1 cellular context compared by ENCODE assay signal in the genomic region with DNA sequence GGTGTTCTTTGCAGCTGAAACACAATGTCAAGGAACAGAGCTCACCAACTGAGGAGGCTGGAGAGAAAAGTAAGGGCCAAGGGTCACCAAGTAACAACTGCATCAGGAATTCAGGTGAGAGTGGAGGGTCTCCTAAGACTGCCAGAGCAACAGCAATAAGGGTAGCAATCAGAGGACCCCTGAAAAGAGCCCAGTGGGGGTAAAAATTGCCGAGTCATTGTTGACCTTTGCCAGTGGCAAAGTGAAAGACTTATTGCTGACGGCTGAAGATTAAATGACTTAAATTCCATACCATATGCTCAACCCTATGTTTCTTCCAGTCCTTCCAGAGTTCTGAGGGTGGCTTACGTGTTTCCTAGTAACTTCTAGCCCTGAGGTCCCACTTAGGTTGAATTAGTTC.
TF ChIP-seq lines count a peak whose summit lies in the region.

No MANE protein-coding gene starts in this region.

TF ChIP-seq in GM23338, 12 proteins besides CTCF, POLR2A, EP300 and RAD21 (continued from another document):
- TF ChIP-seq, protein P1, sequence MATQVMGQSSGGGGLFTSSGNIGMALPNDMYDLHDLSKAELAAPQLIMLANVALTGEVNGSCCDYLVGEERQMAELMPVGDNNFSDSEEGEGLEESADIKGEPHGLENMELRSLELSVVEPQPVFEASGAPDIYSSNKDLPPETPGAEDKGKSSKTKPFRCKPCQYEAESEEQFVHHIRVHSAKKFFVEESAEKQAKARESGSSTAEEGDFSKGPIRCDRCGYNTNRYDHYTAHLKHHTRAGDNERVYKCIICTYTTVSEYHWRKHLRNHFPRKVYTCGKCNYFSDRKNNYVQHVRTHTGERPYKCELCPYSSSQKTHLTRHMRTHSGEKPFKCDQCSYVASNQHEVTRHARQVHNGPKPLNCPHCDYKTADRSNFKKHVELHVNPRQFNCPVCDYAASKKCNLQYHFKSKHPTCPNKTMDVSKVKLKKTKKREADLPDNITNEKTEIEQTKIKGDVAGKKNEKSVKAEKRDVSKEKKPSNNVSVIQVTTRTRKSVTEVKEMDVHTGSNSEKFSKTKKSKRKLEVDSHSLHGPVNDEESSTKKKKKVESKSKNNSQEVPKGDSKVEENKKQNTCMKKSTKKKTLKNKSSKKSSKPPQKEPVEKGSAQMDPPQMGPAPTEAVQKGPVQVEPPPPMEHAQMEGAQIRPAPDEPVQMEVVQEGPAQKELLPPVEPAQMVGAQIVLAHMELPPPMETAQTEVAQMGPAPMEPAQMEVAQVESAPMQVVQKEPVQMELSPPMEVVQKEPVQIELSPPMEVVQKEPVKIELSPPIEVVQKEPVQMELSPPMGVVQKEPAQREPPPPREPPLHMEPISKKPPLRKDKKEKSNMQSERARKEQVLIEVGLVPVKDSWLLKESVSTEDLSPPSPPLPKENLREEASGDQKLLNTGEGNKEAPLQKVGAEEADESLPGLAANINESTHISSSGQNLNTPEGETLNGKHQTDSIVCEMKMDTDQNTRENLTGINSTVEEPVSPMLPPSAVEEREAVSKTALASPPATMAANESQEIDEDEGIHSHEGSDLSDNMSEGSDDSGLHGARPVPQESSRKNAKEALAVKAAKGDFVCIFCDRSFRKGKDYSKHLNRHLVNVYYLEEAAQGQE (IDR thresholded peaks at IDR 0.05; ENCODE audit: unreplicated experiment): no peak
- no peak for TF ChIP-seq ZNF331 (CRISPR knock-in tag; IDR thresholded peaks at IDR 0.05; ENCODE audit: low read depth)
- TF ChIP-seq JUNB (IDR thresholded peaks at IDR 0.05; ENCODE audit: unreplicated experiment): no peak
- TF ChIP-seq NANOG (IDR thresholded peaks at IDR 0.05; ENCODE audit: borderline replicate concordance): no peak
- no peak for TF ChIP-seq STAT1 (IDR thresholded peaks at IDR 0.05; ENCODE audit: unreplicated experiment)
